ENCODE assay signal across 1 cellular context in genomic region chr3:62678841-62679240, GRCh38.
TF ChIP-seq lines count a peak whose summit lies in the region.

No MANE protein-coding gene starts in this region.

TF ChIP-seq in WTC11, 78 proteins besides CTCF, POLR2A, EP300 and RAD21 (continued from another document):
- TF ChIP-seq ZNF263 (CRISPR knock-in tag; IDR thresholded peaks at IDR 0.05; ENCODE audit: low read depth): no peak
- no peak for TF ChIP-seq ATF3 (CRISPR knock-in tag; conservative IDR thresholded peaks at IDR 0.05)
- no peak for TF ChIP-seq ESRRA (CRISPR knock-in tag; IDR thresholded peaks at IDR 0.05; ENCODE audit: borderline replicate concordance)
- TF ChIP-seq TEAD1 (CRISPR knock-in tag; IDR thresholded peaks at IDR 0.05): 0 out of 2 replicates have a peak, but pooled peaks have one; percentile 38
- 0 out of 2 replicates have a peak, but pooled peaks have one; percentile 48 for TF ChIP-seq ZNF532 (CRISPR knock-in tag; IDR thresholded peaks at IDR 0.05; ENCODE audit: borderline replicate concordance)
- TF ChIP-seq HMGXB4 (CRISPR knock-in tag; IDR thresholded peaks at IDR 0.05): no peak
- no peak for TF ChIP-seq ZNF425 (CRISPR knock-in tag; conservative IDR thresholded peaks at IDR 0.05)
- TF ChIP-seq PREB (CRISPR knock-in tag; IDR thresholded peaks at IDR 0.05; ENCODE audit: borderline replicate concordance): no peak
